In the genomic region with DNA sequence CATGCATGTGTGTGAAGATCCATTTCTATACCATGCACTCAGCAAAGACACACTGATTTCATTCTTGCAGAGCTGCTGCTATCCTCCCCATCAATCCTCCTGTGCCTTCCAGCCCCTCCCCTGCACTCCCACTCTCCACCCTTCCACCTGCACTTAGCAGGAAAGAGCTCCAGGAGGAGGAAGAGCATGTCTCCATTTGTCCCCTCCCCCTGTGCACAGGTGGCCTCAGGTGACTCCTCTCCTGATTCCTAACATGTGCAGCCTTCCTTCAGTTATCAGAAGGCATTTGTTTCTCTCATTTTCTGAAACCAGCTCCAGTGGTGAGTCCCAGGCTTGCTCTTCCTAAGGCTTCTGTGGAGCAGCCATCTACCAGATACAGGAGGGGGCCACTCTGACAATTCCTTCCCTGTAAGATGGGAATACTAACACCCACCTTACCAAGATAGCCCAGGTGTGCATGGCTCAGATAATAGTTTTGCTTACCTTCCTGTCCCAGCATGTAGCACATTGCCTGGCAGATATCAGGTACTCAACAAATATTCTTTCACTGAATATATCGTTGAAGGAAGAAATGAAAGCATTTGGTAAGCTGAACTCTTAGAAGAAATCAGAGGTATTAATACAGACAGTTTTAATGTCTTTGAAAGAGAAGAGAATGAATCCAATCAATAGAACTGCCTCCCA, we compare ENCODE assay signal across 1 cellular context.
TF ChIP-seq lines count a peak whose summit lies in the region.

No MANE protein-coding gene starts in this region.

TF ChIP-seq in GM23338, 12 proteins besides CTCF, POLR2A, EP300 and RAD21 (continued from another document):
- TF ChIP-seq, protein P1, sequence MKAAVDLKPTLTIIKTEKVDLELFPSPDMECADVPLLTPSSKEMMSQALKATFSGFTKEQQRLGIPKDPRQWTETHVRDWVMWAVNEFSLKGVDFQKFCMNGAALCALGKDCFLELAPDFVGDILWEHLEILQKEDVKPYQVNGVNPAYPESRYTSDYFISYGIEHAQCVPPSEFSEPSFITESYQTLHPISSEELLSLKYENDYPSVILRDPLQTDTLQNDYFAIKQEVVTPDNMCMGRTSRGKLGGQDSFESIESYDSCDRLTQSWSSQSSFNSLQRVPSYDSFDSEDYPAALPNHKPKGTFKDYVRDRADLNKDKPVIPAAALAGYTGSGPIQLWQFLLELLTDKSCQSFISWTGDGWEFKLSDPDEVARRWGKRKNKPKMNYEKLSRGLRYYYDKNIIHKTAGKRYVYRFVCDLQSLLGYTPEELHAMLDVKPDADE (IDR thresholded peaks at IDR 0.05): no peak
- TF ChIP-seq EZH2 (IDR thresholded peaks at IDR 0.05; ENCODE audit: low read depth, unreplicated experiment) (no peak), ZNF114 (CRISPR knock-in tag; IDR thresholded peaks at IDR 0.05) (no peak), NANOG (IDR thresholded peaks at IDR 0.05; ENCODE audit: borderline replicate concordance) (no peak), EZH2phosphoT487 (IDR thresholded peaks at IDR 0.05; ENCODE audit: unreplicated experiment) (no peak), CREB1 (CRISPR knock-in tag; IDR thresholded peaks at IDR 0.05; ENCODE audit: low read depth) (no peak)
- TF ChIP-seq, protein P2, sequence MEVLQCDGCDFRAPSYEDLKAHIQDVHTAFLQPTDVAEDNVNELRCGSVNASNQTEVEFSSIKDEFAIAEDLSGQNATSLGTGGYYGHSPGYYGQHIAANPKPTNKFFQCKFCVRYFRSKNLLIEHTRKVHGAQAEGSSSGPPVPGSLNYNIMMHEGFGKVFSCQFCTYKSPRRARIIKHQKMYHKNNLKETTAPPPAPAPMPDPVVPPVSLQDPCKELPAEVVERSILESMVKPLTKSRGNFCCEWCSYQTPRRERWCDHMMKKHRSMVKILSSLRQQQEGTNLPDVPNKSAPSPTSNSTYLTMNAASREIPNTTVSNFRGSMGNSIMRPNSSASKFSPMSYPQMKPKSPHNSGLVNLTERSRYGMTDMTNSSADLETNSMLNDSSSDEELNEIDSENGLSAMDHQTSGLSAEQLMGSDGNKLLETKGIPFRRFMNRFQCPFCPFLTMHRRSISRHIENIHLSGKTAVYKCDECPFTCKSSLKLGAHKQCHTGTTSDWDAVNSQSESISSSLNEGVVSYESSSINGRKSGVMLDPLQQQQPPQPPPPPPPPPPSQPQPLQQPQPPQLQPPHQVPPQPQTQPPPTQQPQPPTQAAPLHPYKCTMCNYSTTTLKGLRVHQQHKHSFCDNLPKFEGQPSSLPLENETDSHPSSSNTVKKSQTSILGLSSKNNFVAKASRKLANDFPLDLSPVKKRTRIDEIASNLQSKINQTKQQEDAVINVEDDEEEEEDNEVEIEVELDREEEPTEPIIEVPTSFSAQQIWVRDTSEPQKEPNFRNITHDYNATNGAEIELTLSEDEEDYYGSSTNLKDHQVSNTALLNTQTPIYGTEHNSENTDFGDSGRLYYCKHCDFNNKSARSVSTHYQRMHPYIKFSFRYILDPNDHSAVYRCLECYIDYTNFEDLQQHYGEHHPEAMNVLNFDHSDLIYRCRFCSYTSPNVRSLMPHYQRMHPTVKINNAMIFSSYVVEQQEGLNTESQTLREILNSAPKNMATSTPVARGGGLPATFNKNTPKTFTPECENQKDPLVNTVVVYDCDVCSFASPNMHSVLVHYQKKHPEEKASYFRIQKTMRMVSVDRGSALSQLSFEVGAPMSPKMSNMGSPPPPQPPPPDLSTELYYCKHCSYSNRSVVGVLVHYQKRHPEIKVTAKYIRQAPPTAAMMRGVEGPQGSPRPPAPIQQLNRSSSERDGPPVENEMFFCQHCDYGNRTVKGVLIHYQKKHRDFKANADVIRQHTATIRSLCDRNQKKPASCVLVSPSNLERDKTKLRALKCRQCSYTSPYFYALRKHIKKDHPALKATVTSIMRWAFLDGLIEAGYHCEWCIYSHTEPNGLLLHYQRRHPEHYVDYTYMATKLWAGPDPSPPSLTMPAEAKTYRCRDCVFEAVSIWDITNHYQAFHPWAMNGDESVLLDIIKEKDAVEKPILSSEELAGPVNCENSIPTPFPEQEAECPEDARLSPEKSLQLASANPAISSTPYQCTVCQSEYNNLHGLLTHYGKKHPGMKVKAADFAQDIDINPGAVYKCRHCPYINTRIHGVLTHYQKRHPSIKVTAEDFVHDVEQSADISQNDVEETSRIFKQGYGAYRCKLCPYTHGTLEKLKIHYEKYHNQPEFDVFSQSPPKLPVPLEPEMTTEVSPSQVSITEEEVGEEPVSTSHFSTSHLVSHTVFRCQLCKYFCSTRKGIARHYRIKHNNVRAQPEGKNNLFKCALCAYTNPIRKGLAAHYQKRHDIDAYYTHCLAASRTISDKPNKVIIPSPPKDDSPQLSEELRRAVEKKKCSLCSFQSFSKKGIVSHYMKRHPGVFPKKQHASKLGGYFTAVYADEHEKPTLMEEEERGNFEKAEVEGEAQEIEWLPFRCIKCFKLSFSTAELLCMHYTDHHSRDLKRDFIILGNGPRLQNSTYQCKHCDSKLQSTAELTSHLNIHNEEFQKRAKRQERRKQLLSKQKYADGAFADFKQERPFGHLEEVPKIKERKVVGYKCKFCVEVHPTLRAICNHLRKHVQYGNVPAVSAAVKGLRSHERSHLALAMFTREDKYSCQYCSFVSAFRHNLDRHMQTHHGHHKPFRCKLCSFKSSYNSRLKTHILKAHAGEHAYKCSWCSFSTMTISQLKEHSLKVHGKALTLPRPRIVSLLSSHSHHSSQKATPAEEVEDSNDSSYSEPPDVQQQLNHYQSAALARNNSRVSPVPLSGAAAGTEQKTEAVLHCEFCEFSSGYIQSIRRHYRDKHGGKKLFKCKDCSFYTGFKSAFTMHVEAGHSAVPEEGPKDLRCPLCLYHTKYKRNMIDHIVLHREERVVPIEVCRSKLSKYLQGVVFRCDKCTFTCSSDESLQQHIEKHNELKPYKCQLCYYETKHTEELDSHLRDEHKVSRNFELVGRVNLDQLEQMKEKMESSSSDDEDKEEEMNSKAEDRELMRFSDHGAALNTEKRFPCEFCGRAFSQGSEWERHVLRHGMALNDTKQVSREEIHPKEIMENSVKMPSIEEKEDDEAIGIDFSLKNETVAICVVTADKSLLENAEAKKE (CRISPR knock-in tag; IDR thresholded peaks at IDR 0.05): no peak
